In genomic region chr14:75292016-75292646, GRCh38 we compare ENCODE assay signal across 20 cellular contexts. TPM values are rescaled to one million over a fixed set of nuclear protein-coding genes. Genes with fewer than 3 reads are reported as not detected.
DNase-seq lines count a peak whose midpoint lies in the region; ATAC-seq lines count a peak whose summit lies in the region.
"Had no signal": no experiment of that assay in that cellular context is flagged by ENCODE, and none has a peak within 500 bp of the region (broad histone marks: within the 10 kb centered on the region; RNA-seq: fewer than 3 reads in every experiment).

No MANE protein-coding gene starts in this region.

- H3K9me3 Mint-ChIP-seq in T-helper 2 cell treated with Interferon-gamma antibody and Interleukin-4, amounts not matched to agents 5 μg/mL and 100 μg/mL, for 36 hours = no peaks in the 10 kb centered on the region
- H3K9me3 Mint-ChIP-seq: H9 had no signal

- no peak overlapping the region for H3K14ac ChIP-seq in mesenchymal stem cell (ENCODE audit: low read length in 2 of 2)

- peaks cover 0 to 23% of the 10 kb centered on the region in 2 experiments for H3K27me3 ChIP-seq in mesenchymal stem cell (ENCODE audit: control insufficient read depth in 1 of 2, insufficient read depth in 1 of 2, low read length in 2 of 2)
- H3K27me3 ChIP-seq: BE2C had no signal

- H3K4me2 ChIP-seq in mesenchymal stem cell (ENCODE audit: low read length, poor library complexity, severe bottlenecking) = no peak overlapping the region

- peak overlapping the region; percentile 11 for H2BK120ac ChIP-seq in mesenchymal stem cell (ENCODE audit: low read depth, low read length)

- intact Hi-C loops in sciatic nerve (cut with DNase I) = no loop called here

- no peak overlapping the region for H2AK5ac ChIP-seq in mesenchymal stem cell (ENCODE audit: low read length, severe bottlenecking)

- peak overlapping the region; percentile 69 for H2BK15ac ChIP-seq in mesenchymal stem cell (ENCODE audit: low read depth, poor library complexity, severe bottlenecking)

- peaks cover 31% of the 10 kb centered on the region for H3K27me3 Mint-ChIP-seq in T-helper 2 cell treated with Interferon-gamma antibody and Interleukin-4, amounts not matched to agents 5 μg/mL and 100 μg/mL, for 36 hours (ENCODE audit: low read depth)

- H3K4me3 ChIP-seq in SK-N-MC = no peak overlapping the region
- no peak overlapping the region for H3K4me3 ChIP-seq in mesenchymal stem cell (ENCODE audit: insufficient read depth in 1 of 2, low read depth in 1 of 2, low read length in 2 of 2)
- H3K4me3 ChIP-seq: GM12878 had no signal

- ATAC-seq in sciatic nerve (no peak), GM19455 (IDR thresholded peaks at IDR 0.05; ENCODE audit: unreplicated experiment) (no peak), GM18858 (IDR thresholded peaks at IDR 0.05; ENCODE audit: unreplicated experiment) (no peak)
- ATAC-seq: GM12878 had no signal

- no peaks in the 10 kb centered on the region for H3K36me3 Mint-ChIP-seq in T-helper 2 cell treated with Interferon-gamma antibody and Interleukin-4, amounts not matched to agents 5 μg/mL and 100 μg/mL, for 36 hours (ENCODE audit: low read depth)

- no peak overlapping the region for H2AFZ ChIP-seq in mesenchymal stem cell (ENCODE audit: low read depth, low read length)

- H3K36me3 ChIP-seq in SK-N-MC (ENCODE audit: insufficient read depth, low read length) (no peaks in the 10 kb centered on the region), mesenchymal stem cell (ENCODE audit: control insufficient read depth in 1 of 2, insufficient read depth in 2 of 2, low read depth in 1 of 2, low read length in 2 of 2) (no peaks in the 10 kb centered on the region)
- H3K36me3 ChIP-seq: BE2C had no signal

- H3K79me1 ChIP-seq in mesenchymal stem cell (replicated peaks; ENCODE audit: low read length, poor library complexity, severe bottlenecking) = no peaks in the 10 kb centered on the region

- H3K4me1 Mint-ChIP-seq in T-helper 2 cell treated with Interferon-gamma antibody and Interleukin-4, amounts not matched to agents 5 μg/mL and 100 μg/mL, for 36 hours (ENCODE audit: low read depth) = peaks cover 12% of the 10 kb centered on the region

- H3K27ac Mint-ChIP-seq in T-helper 2 cell treated with Interferon-gamma antibody and Interleukin-4, amounts not matched to agents 5 μg/mL and 100 μg/mL, for 36 hours = peak overlapping the region; percentile 41

- H3K18ac ChIP-seq in mesenchymal stem cell (ENCODE audit: low read depth in 1 of 2, low read length in 2 of 2) = no peak overlapping the region

- H4K8ac ChIP-seq in mesenchymal stem cell (ENCODE audit: low read length) = no peak overlapping the region

- H3K4me1 ChIP-seq in mesenchymal stem cell (ENCODE audit: control insufficient read depth, insufficient read depth, low read depth, low read length) = peaks cover 11% of the 10 kb centered on the region
- H3K4me1 ChIP-seq: BE2C had no signal

- H2BK12ac ChIP-seq in mesenchymal stem cell (ENCODE audit: low read length in 2 of 2) = peak overlapping the region; percentile 29 to 54

- H3K9me3 ChIP-seq in SK-N-MC (ENCODE audit: low read depth, low read length) (no peaks in the 10 kb centered on the region), mesenchymal stem cell (ENCODE audit: control insufficient read depth, low read length) (no peaks in the 10 kb centered on the region)
- H3K9me3 ChIP-seq: BE2C had no signal

- DNase-seq in T-helper 2 cell treated with Interferon-gamma antibody and Interleukin-4, amounts not matched to agents 5 μg/mL and 100 μg/mL, for 36 hours (ENCODE audit: low spot score) = no peak
- no peak for DNase-seq in T-helper 2 cell
- no peak for DNase-seq in SK-N-MC (ENCODE audit: low read depth, low spot score)
- DNase-seq in mesenchymal stem cell = no peak
- peak; percentile 50 for DNase-seq in sciatic nerve (ENCODE audit: low spot score)
- DNase-seq in retina = no peak
- DNase-seq: BE2C, DMS 273 treated with DMSO at 0.1 percent for 48 hours, GDM1, H9, IMR-90, Kasumi-1, MM.1S, NCI-H1092 treated with DMSO at 0.1 percent for 48 hours, NCI-H1694, NCI-H524 had no signal

- H3K4me3 Mint-ChIP-seq in T-helper 2 cell treated with Interferon-gamma antibody and Interleukin-4, amounts not matched to agents 5 μg/mL and 100 μg/mL, for 36 hours = no peak overlapping the region
- H3K4me3 Mint-ChIP-seq: H9 had no signal

- H3K23ac ChIP-seq in mesenchymal stem cell (ENCODE audit: low read length in 2 of 2) = no peak overlapping the region

- WGBS in mesenchymal stem cell = 74% methylated on average over 10 of the region's 11 CpGs

- no peak overlapping the region for H3K4ac ChIP-seq in mesenchymal stem cell (ENCODE audit: low read depth in 1 of 2, low read length in 2 of 2)

- peak overlapping the region; percentile 86 for H4K91ac ChIP-seq in mesenchymal stem cell (ENCODE audit: low read length)

- H3K27ac ChIP-seq in SK-N-MC (0 out of 2 replicates have a peak overlapping the region, but pooled peaks have one; percentile 5), mesenchymal stem cell (ENCODE audit: low read length, poor library complexity, severe bottlenecking) (no peak overlapping the region)
- H3K27ac ChIP-seq: 22Rv1 had no signal

- no peak overlapping the region for H3K9ac ChIP-seq in SK-N-MC (ENCODE audit: insufficient read length)
- H3K9ac ChIP-seq in mesenchymal stem cell (ENCODE audit: low read length) = no peak overlapping the region

- no peak overlapping the region for H2BK5ac ChIP-seq in mesenchymal stem cell (ENCODE audit: low read depth, low read length, poor library complexity, severe bottlenecking)

RNA-seq across cellular contexts. Expression of gene FOS, which starts 13.5 kb away (rescaled TPM):
- polyA plus RNA-seq in mesenchymal stem cell (2013, experiment 1 of 2) = 587 TPM
- polyA plus RNA-seq in mesenchymal stem cell (2013, experiment 2 of 2) = 551 TPM
- 209 TPM for total RNA-seq in sciatic nerve
